Comparison of ENCODE assay signal across 1 cellular context in the genomic region with DNA sequence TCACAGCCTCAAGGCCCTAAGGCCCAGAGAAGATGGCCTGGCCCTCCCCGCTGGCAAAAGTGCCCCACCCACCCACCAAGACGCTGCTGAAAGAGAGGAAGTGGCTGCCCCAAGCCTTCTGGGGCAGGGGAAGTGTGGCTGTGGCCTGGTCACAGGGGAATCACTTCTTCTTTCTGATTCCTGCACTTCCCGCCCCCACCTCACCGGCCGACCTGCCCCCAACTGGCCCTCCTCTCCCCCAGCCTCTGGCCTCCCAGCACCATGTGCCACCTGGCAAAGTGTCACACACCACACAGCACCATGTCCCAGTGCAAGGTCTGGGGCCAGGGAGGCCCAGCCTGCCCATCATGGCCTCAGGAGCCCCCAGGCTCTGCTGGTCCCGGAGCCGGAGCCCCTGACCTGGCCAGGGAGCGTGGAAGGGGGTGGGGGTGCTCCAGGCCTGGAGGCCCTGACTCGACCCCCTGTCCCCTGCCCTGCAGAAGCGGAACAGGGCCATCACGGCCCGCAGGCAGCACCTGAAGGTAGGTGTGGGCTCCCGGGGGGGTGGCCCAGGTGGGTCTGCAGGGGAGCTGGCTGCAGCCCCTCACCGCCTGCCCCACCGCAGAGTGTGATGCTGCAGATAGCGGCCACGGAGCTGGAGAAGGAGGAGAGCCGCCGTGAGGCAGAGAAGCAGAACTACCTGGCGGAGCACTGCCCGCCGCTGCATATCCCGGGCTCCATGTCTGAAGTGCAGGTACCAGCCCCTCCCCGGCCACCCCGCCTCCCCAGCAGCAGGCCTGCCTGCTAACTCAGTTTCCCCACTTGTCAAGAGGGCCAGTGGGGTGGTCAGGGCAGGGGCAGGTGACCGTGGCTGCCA.
A peak's percentile ranks its signal among the peaks of the same experiment; 100 is the strongest.
TF ChIP-seq lines count a peak whose summit lies in the region.

No MANE protein-coding gene starts in this region.

TF ChIP-seq in K562, 482 proteins besides CTCF, POLR2A, EP300 and RAD21:
- TF ChIP-seq, protein P1, sequence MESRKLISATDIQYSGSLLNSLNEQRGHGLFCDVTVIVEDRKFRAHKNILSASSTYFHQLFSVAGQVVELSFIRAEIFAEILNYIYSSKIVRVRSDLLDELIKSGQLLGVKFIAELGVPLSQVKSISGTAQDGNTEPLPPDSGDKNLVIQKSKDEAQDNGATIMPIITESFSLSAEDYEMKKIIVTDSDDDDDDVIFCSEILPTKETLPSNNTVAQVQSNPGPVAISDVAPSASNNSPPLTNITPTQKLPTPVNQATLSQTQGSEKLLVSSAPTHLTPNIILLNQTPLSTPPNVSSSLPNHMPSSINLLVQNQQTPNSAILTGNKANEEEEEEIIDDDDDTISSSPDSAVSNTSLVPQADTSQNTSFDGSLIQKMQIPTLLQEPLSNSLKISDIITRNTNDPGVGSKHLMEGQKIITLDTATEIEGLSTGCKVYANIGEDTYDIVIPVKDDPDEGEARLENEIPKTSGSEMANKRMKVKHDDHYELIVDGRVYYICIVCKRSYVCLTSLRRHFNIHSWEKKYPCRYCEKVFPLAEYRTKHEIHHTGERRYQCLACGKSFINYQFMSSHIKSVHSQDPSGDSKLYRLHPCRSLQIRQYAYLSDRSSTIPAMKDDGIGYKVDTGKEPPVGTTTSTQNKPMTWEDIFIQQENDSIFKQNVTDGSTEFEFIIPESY (CRISPR knock-in tag; IDR thresholded peaks at IDR 0.05), result peak; percentile 61; the same call in 1 of the 2 replicates
- TF ChIP-seq SPI1 (IDR thresholded peaks at IDR 0.05; ENCODE audit: borderline replicate concordance, low read depth, low read length) (peak; percentile 84), EGR1 (conservative IDR thresholded peaks at IDR 0.05) (0 out of 2 replicates have a peak, but pooled peaks have one; percentile 10), ZBTB7A (IDR thresholded peaks at IDR 0.05; ENCODE audit: borderline replicate concordance, control insufficient read depth, low read depth, low read length) (0 out of 2 replicates have a peak, but pooled peaks have one; percentile 31), MEIS2 (IDR thresholded peaks at IDR 0.05; ENCODE audit: partially characterized antibody) (no peak), PHTF2 (CRISPR knock-in tag; IDR thresholded peaks at IDR 0.05) (no peak)
